Comparison of ENCODE assay signal across 22 cellular contexts in genomic region chr20:21018576-21018975, GRCh38.
DNase-seq lines count a peak whose midpoint lies in the region; ATAC-seq, FAIRE-seq and TF ChIP-seq lines count a peak whose summit lies in the region.
"Had no signal": no experiment of that assay in that cellular context is flagged by ENCODE, and none has a peak within 500 bp of the region (broad histone marks: within the 10 kb centered on the region; RNA-seq: fewer than 3 reads in every experiment).

No MANE protein-coding gene starts in this region.

- in situ Hi-C loops in HepG2 (cut with HindIII; ENCODE audit: extremely low pct_ligation_motif_present, low pct_unique_long_range_greater_than_20kb): no loop called here

- POLR2A ChIA-PET in HepG2 (lab: Yijun Ruan, JAX): no interaction called here

- no peaks in the 10 kb centered on the region for H3K79me2 ChIP-seq in HepG2 (ENCODE audit: insufficient read depth, low read length)

- H3K36me3 ChIP-seq in HepG2 (replicated peaks in 1 of 2; ENCODE audit: control insufficient read depth in 1 of 2, insufficient read depth in 2 of 2, low read length in 2 of 2) (no peaks in the 10 kb centered on the region), right lobe of liver (no peaks in the 10 kb centered on the region), thyroid gland (no peaks in the 10 kb centered on the region), aorta (ENCODE audit: control insufficient read depth in 1 of 2, insufficient read depth in 2 of 2, low read length in 1 of 2) (no peaks in the 10 kb centered on the region)

- intact Hi-C loops in HepG2 (cut with micrococcal nuclease; ENCODE audit: unreplicated experiment) (loop anchor here (5.0 kb wide), 2 partner anchors 46 to 156 kb away; no protein-coding TSS in a partner anchor), right lobe of liver (cut with DNase I) (no loop called here), thyroid gland (cut with DNase I) (no loop called here), aorta (cut with DNase I) (no loop called here)

- H3K27me3 ChIP-seq in HepG2 (ENCODE audit: control insufficient read depth in 1 of 2, insufficient read depth in 2 of 2, low read length in 2 of 2) (no peaks in the 10 kb centered on the region), right lobe of liver (no peaks in the 10 kb centered on the region), thyroid gland (no peaks in the 10 kb centered on the region), aorta (ENCODE audit: control insufficient read depth in 1 of 2, insufficient read depth in 2 of 2, low read length in 1 of 2) (no peaks in the 10 kb centered on the region)

- no peak overlapping the region for H3K4me2 ChIP-seq in HepG2 (ENCODE audit: low read depth, low read length)
- H3K4me2 ChIP-seq: A549 had no signal

- H3K4me1 ChIP-seq in HepG2 (ENCODE audit: insufficient read depth, low read length): peaks cover 72% of the 10 kb centered on the region
- H3K4me1 ChIP-seq in right lobe of liver: no peaks in the 10 kb centered on the region
- H3K4me1 ChIP-seq in thyroid gland: peaks cover 5 to 19% of the 10 kb centered on the region in 2 donors
- H3K4me1 ChIP-seq in aorta (ENCODE audit: control insufficient read depth in 1 of 2, insufficient read depth in 2 of 2, low read length in 2 of 2): no peaks in the 10 kb centered on the region
- H3K4me1 ChIP-seq: A549 had no signal

- no peaks in the 10 kb centered on the region for H3K9me3 ChIP-seq in HepG2 (ENCODE audit: low read length)
- no peaks in the 10 kb centered on the region for H3K9me3 ChIP-seq in right lobe of liver
- no peaks in the 10 kb centered on the region for H3K9me3 ChIP-seq in thyroid gland
- H3K9me3 ChIP-seq in aorta (ENCODE audit: control insufficient read depth, low read length): peaks cover 3% of the 10 kb centered on the region
- H3K9me3 ChIP-seq: A549 had no signal

- no peak for ATAC-seq in HepG2
- no peak for ATAC-seq in right lobe of liver
- ATAC-seq in aorta (ENCODE audit: low FRiP score): no peak
- ATAC-seq: A549 had no signal

- CTCF ChIA-PET in HepG2 (lab: Yijun Ruan, JAX; ENCODE audit: low intra/inter-chr PET ratio, low total read pairs): no interaction called here

- H3K4me3 ChIP-seq in HepG2 (replicated peaks in 1 of 3; ENCODE audit: insufficient read depth in 1 of 3, low read depth in 2 of 3, low read length in 3 of 3): no peak overlapping the region
- no peak overlapping the region for H3K4me3 ChIP-seq in right lobe of liver
- H3K4me3 ChIP-seq in thyroid gland (replicated peaks in 1 of 3): no peak overlapping the region
- no peak overlapping the region for H3K4me3 ChIP-seq in aorta (ENCODE audit: low read length in 2 of 2)
- H3K4me3 ChIP-seq: A549 had no signal

- H3K9ac ChIP-seq in HepG2 (ENCODE audit: insufficient read depth, low read depth, low read length): no peak overlapping the region

- 81% methylated on average over 4 of the region's 4 CpGs for WGBS in HepG2 (ENCODE audit: low lambda C conversion rate)
- 64% methylated on average over 4 of the region's 4 CpGs for WGBS in right lobe of liver (ENCODE audit: insufficient coverage, low coverage, low lambda C conversion rate, missing lambda C conversion rate)
- 47 to 63% methylated on average over 4 of the region's 4 CpGs for WGBS in thyroid gland, 2 donors
- WGBS in aorta, 2 donors: 65 to 71% methylated on average over 4 of the region's 4 CpGs

- no TSS peak for BruUV-seq in HepG2 (replicated peaks; lab: Mats Ljungman, UMichigan)

- H3K27ac ChIP-seq in HepG2 (ENCODE audit: extremely low read length, insufficient read depth, low read length): peak overlapping the region; percentile 59
- no peak overlapping the region for H3K27ac ChIP-seq in right lobe of liver
- H3K27ac ChIP-seq in thyroid gland: peak overlapping the region in 2 of 3 donors; percentile 7 to 13
- H3K27ac ChIP-seq in aorta (ENCODE audit: low read depth in 1 of 2, low read length in 2 of 2): no peak overlapping the region
- H3K27ac ChIP-seq: 22Rv1, A549 had no signal

- TF ChIP-seq RAD21 in HepG2 (CRISPR knock-in tag; IDR thresholded peaks at IDR 0.05): no peak

- no peak for TF ChIP-seq EP300 in HepG2 (IDR thresholded peaks at IDR 0.05; ENCODE audit: low read depth in 2 of 2, low read length in 2 of 2)
- no peak for TF ChIP-seq EP300 in HepG2 (CRISPR knock-in tag; IDR thresholded peaks at IDR 0.05; ENCODE audit: borderline replicate concordance)

- FAIRE-seq in HepG2 (lab: Jason Lieb, UNC): no peak
- FAIRE-seq: G401.6, GM12891, GM19239 had no signal

- no peak overlapping the region for H2AFZ ChIP-seq in HepG2 (ENCODE audit: low read length)

- no peak for TF ChIP-seq POLR2A in HepG2 (IDR thresholded peaks at IDR 0.05; ENCODE audit: insufficient read depth in 1 of 2, low read depth in 2 of 2, low read length in 2 of 2)
- TF ChIP-seq POLR2A in right lobe of liver (IDR thresholded peaks at IDR 0.05): no peak
- no peak for TF ChIP-seq POLR2A in thyroid gland (IDR thresholded peaks at IDR 0.05)

- no peak for TF ChIP-seq CTCF in HepG2 (CRISPR knock-in tag; IDR thresholded peaks at IDR 0.05)
- no peak for TF ChIP-seq CTCF in right lobe of liver (IDR thresholded peaks at IDR 0.05)
- no peak for TF ChIP-seq CTCF in thyroid gland (IDR thresholded peaks at IDR 0.05)

- no peaks in the 10 kb centered on the region for H4K20me1 ChIP-seq in HepG2 (ENCODE audit: insufficient read depth, low read length)

- no peak for DNase-seq in HepG2 (ENCODE audit: low spot score)
- no peak for DNase-seq in right lobe of liver
- DNase-seq in left kidney (ENCODE audit: low read depth, low spot score): peak; percentile 5
- peak; percentile 82 to 83 for DNase-seq in thyroid gland
- no peak for DNase-seq in aorta
- DNase-seq in DMS53 treated with DMSO at 0.1 percent for 48 hours (lab: John Stamatoyannopoulos, UW; ENCODE audit: unreplicated experiment): no peak
- DNase-seq: AML-193; C1 segment of cervical spinal cord; CD4-positive, alpha-beta memory T cell; CD4-positive, CD25-positive, alpha-beta regulatory T cell; CD8-positive, alpha-beta memory T cell; COR-L47; DMS 273 treated with DMSO at 0.1 percent for 48 hours; DMS153; DMS53; DMS79 treated with DMSO at 0.1 percent for 48 hours; GF-D8 had no signal

TF ChIP-seq in HepG2, 621 proteins besides CTCF, POLR2A, EP300 and RAD21:
- TF ChIP-seq ZNF781 (CRISPR knock-in tag; IDR thresholded peaks at IDR 0.05; ENCODE audit: borderline replicate concordance, not compliant biosample characterization): no peak
- TF ChIP-seq ZFAT (CRISPR knock-in tag; conservative IDR thresholded peaks at IDR 0.05): no peak
- no peak for TF ChIP-seq RAD51 (IDR thresholded peaks at IDR 0.05; ENCODE audit: borderline replicate concordance)
- TF ChIP-seq HMGA1 (CRISPR knock-in tag; conservative IDR thresholded peaks at IDR 0.05): no peak
- TF ChIP-seq, protein P1, sequence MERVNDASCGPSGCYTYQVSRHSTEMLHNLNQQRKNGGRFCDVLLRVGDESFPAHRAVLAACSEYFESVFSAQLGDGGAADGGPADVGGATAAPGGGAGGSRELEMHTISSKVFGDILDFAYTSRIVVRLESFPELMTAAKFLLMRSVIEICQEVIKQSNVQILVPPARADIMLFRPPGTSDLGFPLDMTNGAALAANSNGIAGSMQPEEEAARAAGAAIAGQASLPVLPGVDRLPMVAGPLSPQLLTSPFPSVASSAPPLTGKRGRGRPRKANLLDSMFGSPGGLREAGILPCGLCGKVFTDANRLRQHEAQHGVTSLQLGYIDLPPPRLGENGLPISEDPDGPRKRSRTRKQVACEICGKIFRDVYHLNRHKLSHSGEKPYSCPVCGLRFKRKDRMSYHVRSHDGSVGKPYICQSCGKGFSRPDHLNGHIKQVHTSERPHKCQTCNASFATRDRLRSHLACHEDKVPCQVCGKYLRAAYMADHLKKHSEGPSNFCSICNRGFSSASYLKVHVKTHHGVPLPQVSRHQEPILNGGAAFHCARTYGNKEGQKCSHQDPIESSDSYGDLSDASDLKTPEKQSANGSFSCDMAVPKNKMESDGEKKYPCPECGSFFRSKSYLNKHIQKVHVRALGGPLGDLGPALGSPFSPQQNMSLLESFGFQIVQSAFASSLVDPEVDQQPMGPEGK (CRISPR knock-in tag; IDR thresholded peaks at IDR 0.05): no peak
- TF ChIP-seq ZEB1 (IDR thresholded peaks at IDR 0.05; ENCODE audit: insufficient replicate concordance, low read depth): no peak
- TF ChIP-seq ZNF335 (CRISPR knock-in tag; IDR thresholded peaks at IDR 0.05): no peak
- no peak for TF ChIP-seq TIGD3 (CRISPR knock-in tag; IDR thresholded peaks at IDR 0.05; ENCODE audit: borderline replicate concordance)
- no peak for TF ChIP-seq FOSL2 (CRISPR knock-in tag; IDR thresholded peaks at IDR 0.05)
- TF ChIP-seq, protein P2, sequence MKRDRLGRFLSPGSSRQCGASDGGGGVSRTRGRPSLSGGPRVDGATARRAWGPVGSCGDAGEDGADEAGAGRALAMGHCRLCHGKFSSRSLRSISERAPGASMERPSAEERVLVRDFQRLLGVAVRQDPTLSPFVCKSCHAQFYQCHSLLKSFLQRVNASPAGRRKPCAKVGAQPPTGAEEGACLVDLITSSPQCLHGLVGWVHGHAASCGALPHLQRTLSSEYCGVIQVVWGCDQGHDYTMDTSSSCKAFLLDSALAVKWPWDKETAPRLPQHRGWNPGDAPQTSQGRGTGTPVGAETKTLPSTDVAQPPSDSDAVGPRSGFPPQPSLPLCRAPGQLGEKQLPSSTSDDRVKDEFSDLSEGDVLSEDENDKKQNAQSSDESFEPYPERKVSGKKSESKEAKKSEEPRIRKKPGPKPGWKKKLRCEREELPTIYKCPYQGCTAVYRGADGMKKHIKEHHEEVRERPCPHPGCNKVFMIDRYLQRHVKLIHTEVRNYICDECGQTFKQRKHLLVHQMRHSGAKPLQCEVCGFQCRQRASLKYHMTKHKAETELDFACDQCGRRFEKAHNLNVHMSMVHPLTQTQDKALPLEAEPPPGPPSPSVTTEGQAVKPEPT (CRISPR knock-in tag; IDR thresholded peaks at IDR 0.05; ENCODE audit: low read depth): no peak

Comparison
In these comparisons a context has a peak if more than half of its experiments do, and no peak if none do; other contexts are left out.
1. H3K27ac ChIP-seq: peak in HepG2 (single experiment) and thyroid gland (2 of 3); none in right lobe of liver (0 of 3) and aorta (0 of 2).
2. DNase-seq: peak in left kidney (single experiment) and thyroid gland (2 of 2); none in HepG2 (single experiment), right lobe of liver (0 of 3), aorta (0 of 2) and DMS53 treated with DMSO at 0.1 percent for 48 hours (single experiment).